ENCODE assay signal across 8 cellular contexts in the genomic region with DNA sequence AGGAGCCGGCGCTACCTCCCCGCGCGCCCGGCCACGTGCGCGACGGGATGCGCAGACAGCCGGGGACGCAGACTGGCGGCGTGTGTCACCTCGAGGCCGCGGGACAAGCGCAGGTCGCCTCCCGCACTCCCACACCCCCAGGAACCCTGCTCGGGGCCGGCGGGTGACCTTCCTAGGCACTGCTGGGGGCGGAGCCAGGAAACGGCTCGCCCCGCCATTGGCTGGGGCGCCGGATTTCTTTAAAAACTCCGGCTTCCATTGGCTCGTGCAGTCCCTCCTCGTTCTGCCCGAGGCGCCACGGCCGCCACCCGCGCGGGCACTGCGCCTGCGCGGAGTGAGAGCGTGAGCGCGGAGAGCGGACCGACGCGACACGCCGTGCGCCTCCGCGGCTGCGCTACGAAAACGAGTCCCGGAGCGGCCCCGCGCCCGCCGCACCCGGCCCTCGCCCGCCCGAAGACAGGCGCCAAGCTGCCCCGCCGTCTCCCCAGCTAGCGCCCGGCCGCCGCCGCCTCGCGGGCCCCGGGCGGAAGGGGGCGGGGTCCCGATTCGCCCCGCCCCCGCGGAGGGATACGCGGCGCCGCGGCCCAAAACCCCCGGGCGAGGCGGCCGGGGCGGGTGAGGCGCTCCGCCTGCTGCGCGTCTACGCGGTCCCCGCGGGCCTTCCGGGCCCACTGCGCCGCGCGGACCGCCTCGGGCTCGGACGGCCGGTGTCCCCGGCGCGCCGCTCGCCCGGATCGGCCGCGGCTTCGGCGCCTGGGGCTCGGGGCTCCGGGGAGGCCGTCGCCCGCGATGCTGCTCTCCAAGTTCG.
DNase-seq lines count a peak whose midpoint lies in the region; ATAC-seq and TF ChIP-seq lines count a peak whose summit lies in the region.

Gene PIM3 (plus strand): TSS at position 614 of the 808 bp plus-strand sequence. CDS start 176 bp downstream, at position 790.

- DNase-seq in NCI-H1048 (lab: John Stamatoyannopoulos, UW), result peak; percentile 92
- peak; percentile 94 for DNase-seq in globus pallidus (ENCODE audit: low spot score)
- DNase-seq in nucleus accumbens (lab: John Stamatoyannopoulos, UW), result peak; percentile 49 to 96 (median 90)
- DNase-seq in superior temporal gyrus (ENCODE audit: extremely low spot score), result peak; percentile 98

- ATAC-seq in HG02571 (IDR thresholded peaks at IDR 0.05; ENCODE audit: unreplicated experiment), result peak; percentile 56
- peak; percentile 92 for ATAC-seq in SK-N-SH treated with all-trans-retinoic acid at 6 μM for 48 hours

- peak within 1 kb of the TSS; percentile 90 for H3K4me3 Mint-ChIP-seq in activated naive CD4-positive, alpha-beta T cell treated with anti-CD3 and anti-CD28 coated beads, Interleukin-2, amount 50 U/mL, for 24 hours

- H3K9me3 Mint-ChIP-seq in activated naive CD4-positive, alpha-beta T cell treated with anti-CD3 and anti-CD28 coated beads, Interleukin-2, amount 50 U/mL, for 24 hours, result no peaks in the 10 kb centered on the region

- H3K27ac Mint-ChIP-seq in activated naive CD4-positive, alpha-beta T cell treated with anti-CD3 and anti-CD28 coated beads, Interleukin-2, amount 50 U/mL, for 24 hours, result peak within 1 kb of the TSS; percentile 93

- H3K36me3 Mint-ChIP-seq in activated naive CD4-positive, alpha-beta T cell treated with anti-CD3 and anti-CD28 coated beads, Interleukin-2, amount 50 U/mL, for 24 hours, result peaks cover 18% of the 10 kb centered on the region

- H3K4me1 Mint-ChIP-seq in activated naive CD4-positive, alpha-beta T cell treated with anti-CD3 and anti-CD28 coated beads, Interleukin-2, amount 50 U/mL, for 24 hours, result peaks cover 15% of the 10 kb centered on the region

- H3K4me3 ChIP-seq in GM08714 (ENCODE audit: low read length), result peak within 1 kb of the TSS; percentile 72

- no peaks in the 10 kb centered on the region for H3K27me3 Mint-ChIP-seq in activated naive CD4-positive, alpha-beta T cell treated with anti-CD3 and anti-CD28 coated beads, Interleukin-2, amount 50 U/mL, for 24 hours

TF ChIP-seq in SK-N-SH treated with all-trans-retinoic acid at 6 μM for 48 hours, 23 proteins besides CTCF, POLR2A, EP300 and RAD21:
- TF ChIP-seq ZC3H10 (CRISPR knock-in tag; IDR thresholded peaks at IDR 0.05), result 0 out of 2 replicates have a peak, but pooled peaks have one; percentile 16
- TF ChIP-seq, protein P1, sequence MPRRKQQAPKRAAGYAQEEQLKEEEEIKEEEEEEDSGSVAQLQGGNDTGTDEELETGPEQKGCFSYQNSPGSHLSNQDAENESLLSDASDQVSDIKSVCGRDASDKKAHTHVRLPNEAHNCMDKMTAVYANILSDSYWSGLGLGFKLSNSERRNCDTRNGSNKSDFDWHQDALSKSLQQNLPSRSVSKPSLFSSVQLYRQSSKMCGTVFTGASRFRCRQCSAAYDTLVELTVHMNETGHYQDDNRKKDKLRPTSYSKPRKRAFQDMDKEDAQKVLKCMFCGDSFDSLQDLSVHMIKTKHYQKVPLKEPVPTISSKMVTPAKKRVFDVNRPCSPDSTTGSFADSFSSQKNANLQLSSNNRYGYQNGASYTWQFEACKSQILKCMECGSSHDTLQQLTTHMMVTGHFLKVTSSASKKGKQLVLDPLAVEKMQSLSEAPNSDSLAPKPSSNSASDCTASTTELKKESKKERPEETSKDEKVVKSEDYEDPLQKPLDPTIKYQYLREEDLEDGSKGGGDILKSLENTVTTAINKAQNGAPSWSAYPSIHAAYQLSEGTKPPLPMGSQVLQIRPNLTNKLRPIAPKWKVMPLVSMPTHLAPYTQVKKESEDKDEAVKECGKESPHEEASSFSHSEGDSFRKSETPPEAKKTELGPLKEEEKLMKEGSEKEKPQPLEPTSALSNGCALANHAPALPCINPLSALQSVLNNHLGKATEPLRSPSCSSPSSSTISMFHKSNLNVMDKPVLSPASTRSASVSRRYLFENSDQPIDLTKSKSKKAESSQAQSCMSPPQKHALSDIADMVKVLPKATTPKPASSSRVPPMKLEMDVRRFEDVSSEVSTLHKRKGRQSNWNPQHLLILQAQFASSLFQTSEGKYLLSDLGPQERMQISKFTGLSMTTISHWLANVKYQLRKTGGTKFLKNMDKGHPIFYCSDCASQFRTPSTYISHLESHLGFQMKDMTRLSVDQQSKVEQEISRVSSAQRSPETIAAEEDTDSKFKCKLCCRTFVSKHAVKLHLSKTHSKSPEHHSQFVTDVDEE (CRISPR knock-in tag; IDR thresholded peaks at IDR 0.05), result no peak

Comparison
In these comparisons a context has a peak if more than half of its experiments do, and no peak if none do; other contexts are left out.
1. Peak in every context shown above with its lines: DNase-seq, ATAC-seq and H3K4me3 ChIP-seq.